9 cellular contexts compared by ENCODE assay signal in the genomic region with DNA sequence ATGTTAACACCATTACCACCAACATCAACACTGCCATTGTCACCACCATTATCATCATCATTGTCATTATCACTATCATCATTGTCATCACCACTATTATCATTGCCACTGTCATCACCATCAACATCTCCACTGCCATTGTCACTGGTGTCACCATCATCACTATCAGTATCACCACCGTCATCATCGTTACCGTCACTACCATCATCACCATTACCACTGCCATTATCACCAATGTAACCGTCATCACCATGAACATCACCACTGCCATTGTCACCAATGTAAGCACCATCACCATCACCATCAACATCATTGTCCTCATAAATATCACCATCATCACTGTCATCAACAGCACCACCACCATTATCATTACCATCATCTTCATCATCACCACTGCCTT.
"Had no signal": no experiment of that assay in that cellular context is flagged by ENCODE, and none has a peak within 500 bp of the region (broad histone marks: within the 10 kb centered on the region; RNA-seq: fewer than 3 reads in every experiment).

No MANE protein-coding gene starts in this region.

- H3K4me3 ChIP-seq: GM23248, HAP-1, K562 had no signal

- DNase-seq: GM23248, GOT3, IMR-90, KG1 had no signal

- H3K36me3 ChIP-seq: HAP-1 had no signal

- FAIRE-seq: H54, K562 had no signal

- ATAC-seq: HCT116, K562 had no signal

- H3K9ac ChIP-seq: GM23248 had no signal

- H3K4me1 ChIP-seq: HAP-1 had no signal

- H2AFZ ChIP-seq: GM23248 had no signal

- H3K27ac ChIP-seq: GM23248, HL-60 had no signal
